1 cellular context compared by ENCODE assay signal in the genomic region with DNA sequence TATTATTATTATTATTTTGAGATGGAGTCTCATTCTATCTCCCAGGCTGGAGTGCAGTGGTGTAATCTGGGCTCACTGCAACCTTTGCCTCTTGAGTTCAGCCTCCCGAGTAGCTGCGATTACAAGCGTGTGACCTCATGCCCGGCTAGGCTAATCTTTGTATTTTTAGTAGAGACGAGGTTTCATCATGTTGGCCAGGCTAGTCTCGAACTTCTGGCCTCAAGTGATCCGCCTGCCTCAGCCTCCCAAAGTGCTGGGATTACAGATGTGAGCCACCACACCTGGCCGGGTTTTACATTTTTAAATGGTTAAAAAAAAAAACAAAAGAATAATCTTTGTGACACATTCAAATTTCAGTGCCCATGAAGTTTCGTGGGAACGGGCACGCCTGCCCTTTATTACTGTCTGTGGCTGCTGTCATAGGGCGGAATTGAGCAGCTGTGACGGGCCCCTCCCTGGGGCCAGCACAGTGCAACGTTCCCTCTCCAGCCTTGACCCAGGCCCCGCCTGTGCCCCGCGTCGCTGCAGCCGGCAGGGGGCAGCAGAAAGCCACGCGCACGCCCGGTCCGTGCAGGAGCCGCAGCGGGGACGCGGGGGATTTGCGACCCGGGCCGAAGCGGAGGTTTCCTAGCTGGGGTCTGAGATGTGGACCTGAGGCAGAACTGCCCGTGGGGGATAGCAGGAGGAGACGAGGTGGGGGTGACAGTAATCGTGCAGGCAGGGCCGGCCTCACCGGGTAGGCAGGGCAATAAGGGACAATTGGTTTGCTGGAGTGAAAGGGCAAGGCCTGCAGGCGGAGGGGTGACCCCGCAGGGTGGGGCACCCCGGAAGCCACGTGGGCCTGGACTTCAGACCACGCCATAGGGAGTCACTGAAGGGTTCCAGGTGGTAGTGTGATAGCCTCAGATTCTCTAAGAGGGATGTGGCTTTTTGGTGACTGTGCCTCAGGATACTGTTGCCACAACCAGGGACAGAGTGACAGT.
TF ChIP-seq lines count a peak whose summit lies in the region.

No MANE protein-coding gene starts in this region.

TF ChIP-seq in K562, 482 proteins besides CTCF, POLR2A, EP300 and RAD21 (continued from another document and continues in another):
- TF ChIP-seq, protein P1, sequence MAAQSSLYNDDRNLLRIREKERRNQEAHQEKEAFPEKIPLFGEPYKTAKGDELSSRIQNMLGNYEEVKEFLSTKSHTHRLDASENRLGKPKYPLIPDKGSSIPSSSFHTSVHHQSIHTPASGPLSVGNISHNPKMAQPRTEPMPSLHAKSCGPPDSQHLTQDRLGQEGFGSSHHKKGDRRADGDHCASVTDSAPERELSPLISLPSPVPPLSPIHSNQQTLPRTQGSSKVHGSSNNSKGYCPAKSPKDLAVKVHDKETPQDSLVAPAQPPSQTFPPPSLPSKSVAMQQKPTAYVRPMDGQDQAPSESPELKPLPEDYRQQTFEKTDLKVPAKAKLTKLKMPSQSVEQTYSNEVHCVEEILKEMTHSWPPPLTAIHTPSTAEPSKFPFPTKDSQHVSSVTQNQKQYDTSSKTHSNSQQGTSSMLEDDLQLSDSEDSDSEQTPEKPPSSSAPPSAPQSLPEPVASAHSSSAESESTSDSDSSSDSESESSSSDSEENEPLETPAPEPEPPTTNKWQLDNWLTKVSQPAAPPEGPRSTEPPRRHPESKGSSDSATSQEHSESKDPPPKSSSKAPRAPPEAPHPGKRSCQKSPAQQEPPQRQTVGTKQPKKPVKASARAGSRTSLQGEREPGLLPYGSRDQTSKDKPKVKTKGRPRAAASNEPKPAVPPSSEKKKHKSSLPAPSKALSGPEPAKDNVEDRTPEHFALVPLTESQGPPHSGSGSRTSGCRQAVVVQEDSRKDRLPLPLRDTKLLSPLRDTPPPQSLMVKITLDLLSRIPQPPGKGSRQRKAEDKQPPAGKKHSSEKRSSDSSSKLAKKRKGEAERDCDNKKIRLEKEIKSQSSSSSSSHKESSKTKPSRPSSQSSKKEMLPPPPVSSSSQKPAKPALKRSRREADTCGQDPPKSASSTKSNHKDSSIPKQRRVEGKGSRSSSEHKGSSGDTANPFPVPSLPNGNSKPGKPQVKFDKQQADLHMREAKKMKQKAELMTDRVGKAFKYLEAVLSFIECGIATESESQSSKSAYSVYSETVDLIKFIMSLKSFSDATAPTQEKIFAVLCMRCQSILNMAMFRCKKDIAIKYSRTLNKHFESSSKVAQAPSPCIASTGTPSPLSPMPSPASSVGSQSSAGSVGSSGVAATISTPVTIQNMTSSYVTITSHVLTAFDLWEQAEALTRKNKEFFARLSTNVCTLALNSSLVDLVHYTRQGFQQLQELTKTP (IDR thresholded peaks at IDR 0.05; ENCODE audit: low read depth in 1 of 2, partially characterized antibody in 2 of 2), result peak in 1 of 2 experiments; percentile 25
- TF ChIP-seq, protein P2, sequence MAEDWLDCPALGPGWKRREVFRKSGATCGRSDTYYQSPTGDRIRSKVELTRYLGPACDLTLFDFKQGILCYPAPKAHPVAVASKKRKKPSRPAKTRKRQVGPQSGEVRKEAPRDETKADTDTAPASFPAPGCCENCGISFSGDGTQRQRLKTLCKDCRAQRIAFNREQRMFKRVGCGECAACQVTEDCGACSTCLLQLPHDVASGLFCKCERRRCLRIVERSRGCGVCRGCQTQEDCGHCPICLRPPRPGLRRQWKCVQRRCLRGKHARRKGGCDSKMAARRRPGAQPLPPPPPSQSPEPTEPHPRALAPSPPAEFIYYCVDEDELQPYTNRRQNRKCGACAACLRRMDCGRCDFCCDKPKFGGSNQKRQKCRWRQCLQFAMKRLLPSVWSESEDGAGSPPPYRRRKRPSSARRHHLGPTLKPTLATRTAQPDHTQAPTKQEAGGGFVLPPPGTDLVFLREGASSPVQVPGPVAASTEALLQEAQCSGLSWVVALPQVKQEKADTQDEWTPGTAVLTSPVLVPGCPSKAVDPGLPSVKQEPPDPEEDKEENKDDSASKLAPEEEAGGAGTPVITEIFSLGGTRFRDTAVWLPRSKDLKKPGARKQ (CRISPR knock-in tag; IDR thresholded peaks at IDR 0.05), result no peak
- TF ChIP-seq, protein P3, sequence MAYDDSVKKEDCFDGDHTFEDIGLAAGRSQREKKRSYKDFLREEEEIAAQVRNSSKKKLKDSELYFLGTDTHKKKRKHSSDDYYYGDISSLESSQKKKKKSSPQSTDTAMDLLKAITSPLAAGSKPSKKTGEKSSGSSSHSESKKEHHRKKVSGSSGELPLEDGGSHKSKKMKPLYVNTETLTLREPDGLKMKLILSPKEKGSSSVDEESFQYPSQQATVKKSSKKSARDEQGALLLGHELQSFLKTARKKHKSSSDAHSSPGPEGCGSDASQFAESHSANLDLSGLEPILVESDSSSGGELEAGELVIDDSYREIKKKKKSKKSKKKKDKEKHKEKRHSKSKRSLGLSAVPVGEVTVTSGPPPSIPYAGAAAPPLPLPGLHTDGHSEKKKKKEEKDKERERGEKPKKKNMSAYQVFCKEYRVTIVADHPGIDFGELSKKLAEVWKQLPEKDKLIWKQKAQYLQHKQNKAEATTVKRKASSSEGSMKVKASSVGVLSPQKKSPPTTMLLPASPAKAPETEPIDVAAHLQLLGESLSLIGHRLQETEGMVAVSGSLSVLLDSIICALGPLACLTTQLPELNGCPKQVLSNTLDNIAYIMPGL (CRISPR knock-in tag; IDR thresholded peaks at IDR 0.05), result 0 out of 2 replicates have a peak, but pooled peaks have one; percentile 72
- peak; percentile 73; the same call in 1 of the 2 replicates for TF ChIP-seq SP1 (CRISPR knock-in tag; IDR thresholded peaks at IDR 0.05)
- TF ChIP-seq MCM3 (IDR thresholded peaks at IDR 0.05), result no peak
- peak; percentile 27 for TF ChIP-seq MEIS2 (IDR thresholded peaks at IDR 0.05; ENCODE audit: partially characterized antibody)
- TF ChIP-seq HMGN3 (IDR thresholded peaks at IDR 0.05; ENCODE audit: borderline replicate concordance, extremely low read depth, insufficient read length, low read depth, low read length), result peak; percentile 81
- peak; percentile 29; the same call in 1 of the 2 replicates for TF ChIP-seq ZNF384 (IDR thresholded peaks at IDR 0.05; ENCODE audit: low read depth, low read length)
- peak; percentile 74 for TF ChIP-seq ZNF263 (CRISPR knock-in tag; IDR thresholded peaks at IDR 0.05; ENCODE audit: borderline replicate concordance)
- peak; percentile 78 for TF ChIP-seq TOE1 (IDR thresholded peaks at IDR 0.05; ENCODE audit: borderline replicate concordance)
- TF ChIP-seq TOE1 (CRISPR knock-in tag; IDR thresholded peaks at IDR 0.05; ENCODE audit: borderline replicate concordance, low read depth), result no peak
- peak; percentile 91 for TF ChIP-seq CTBP1 (IDR thresholded peaks at IDR 0.05; ENCODE audit: borderline replicate concordance)
- TF ChIP-seq, protein P4, sequence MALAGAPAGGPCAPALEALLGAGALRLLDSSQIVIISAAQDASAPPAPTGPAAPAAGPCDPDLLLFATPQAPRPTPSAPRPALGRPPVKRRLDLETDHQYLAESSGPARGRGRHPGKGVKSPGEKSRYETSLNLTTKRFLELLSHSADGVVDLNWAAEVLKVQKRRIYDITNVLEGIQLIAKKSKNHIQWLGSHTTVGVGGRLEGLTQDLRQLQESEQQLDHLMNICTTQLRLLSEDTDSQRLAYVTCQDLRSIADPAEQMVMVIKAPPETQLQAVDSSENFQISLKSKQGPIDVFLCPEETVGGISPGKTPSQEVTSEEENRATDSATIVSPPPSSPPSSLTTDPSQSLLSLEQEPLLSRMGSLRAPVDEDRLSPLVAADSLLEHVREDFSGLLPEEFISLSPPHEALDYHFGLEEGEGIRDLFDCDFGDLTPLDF (CRISPR knock-in tag; IDR thresholded peaks at IDR 0.05), result peak; percentile 78; the same call in 1 of the 2 replicates
- TF ChIP-seq ZNF197 (CRISPR knock-in tag; IDR thresholded peaks at IDR 0.05; ENCODE audit: low read depth), result 0 out of 2 replicates have a peak, but pooled peaks have one; percentile 28
- TF ChIP-seq IRF2 (CRISPR knock-in tag; IDR thresholded peaks at IDR 0.05), result no peak
- TF ChIP-seq, protein P5, sequence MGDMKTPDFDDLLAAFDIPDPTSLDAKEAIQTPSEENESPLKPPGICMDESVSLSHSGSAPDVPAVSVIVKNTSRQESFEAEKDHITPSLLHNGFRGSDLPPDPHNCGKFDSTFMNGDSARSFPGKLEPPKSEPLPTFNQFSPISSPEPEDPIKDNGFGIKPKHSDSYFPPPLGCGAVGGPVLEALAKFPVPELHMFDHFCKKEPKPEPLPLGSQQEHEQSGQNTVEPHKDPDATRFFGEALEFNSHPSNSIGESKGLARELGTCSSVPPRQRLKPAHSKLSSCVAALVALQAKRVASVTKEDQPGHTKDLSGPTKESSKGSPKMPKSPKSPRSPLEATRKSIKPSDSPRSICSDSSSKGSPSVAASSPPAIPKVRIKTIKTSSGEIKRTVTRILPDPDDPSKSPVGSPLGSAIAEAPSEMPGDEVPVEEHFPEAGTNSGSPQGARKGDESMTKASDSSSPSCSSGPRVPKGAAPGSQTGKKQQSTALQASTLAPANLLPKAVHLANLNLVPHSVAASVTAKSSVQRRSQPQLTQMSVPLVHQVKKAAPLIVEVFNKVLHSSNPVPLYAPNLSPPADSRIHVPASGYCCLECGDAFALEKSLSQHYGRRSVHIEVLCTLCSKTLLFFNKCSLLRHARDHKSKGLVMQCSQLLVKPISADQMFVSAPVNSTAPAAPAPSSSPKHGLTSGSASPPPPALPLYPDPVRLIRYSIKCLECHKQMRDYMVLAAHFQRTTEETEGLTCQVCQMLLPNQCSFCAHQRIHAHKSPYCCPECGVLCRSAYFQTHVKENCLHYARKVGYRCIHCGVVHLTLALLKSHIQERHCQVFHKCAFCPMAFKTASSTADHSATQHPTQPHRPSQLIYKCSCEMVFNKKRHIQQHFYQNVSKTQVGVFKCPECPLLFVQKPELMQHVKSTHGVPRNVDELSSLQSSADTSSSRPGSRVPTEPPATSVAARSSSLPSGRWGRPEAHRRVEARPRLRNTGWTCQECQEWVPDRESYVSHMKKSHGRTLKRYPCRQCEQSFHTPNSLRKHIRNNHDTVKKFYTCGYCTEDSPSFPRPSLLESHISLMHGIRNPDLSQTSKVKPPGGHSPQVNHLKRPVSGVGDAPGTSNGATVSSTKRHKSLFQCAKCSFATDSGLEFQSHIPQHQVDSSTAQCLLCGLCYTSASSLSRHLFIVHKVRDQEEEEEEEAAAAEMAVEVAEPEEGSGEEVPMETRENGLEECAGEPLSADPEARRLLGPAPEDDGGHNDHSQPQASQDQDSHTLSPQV (IDR thresholded peaks at IDR 0.05), result peak; percentile 88; the same call in 1 of the 2 replicates
- TF ChIP-seq FOXP1 (CRISPR knock-in tag; IDR thresholded peaks at IDR 0.05), result 0 out of 2 replicates have a peak, but pooled peaks have one; percentile 61
- no peak for TF ChIP-seq LARP7 (IDR thresholded peaks at IDR 0.05)
- TF ChIP-seq RCOR1 (IDR thresholded peaks at IDR 0.05; ENCODE audit: borderline replicate concordance in 1 of 2, low read depth in 2 of 2, low read length in 2 of 2), result peak in 1 of 2 experiments; percentile 67; a peak in 2 of 4 replicates
- TF ChIP-seq, protein P6, sequence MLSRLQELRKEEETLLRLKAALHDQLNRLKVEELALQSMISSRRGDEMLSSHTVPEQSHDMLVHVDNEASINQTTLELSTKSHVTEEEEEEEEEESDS (CRISPR knock-in tag; IDR thresholded peaks at IDR 0.05), result no peak
- TF ChIP-seq, protein P7, sequence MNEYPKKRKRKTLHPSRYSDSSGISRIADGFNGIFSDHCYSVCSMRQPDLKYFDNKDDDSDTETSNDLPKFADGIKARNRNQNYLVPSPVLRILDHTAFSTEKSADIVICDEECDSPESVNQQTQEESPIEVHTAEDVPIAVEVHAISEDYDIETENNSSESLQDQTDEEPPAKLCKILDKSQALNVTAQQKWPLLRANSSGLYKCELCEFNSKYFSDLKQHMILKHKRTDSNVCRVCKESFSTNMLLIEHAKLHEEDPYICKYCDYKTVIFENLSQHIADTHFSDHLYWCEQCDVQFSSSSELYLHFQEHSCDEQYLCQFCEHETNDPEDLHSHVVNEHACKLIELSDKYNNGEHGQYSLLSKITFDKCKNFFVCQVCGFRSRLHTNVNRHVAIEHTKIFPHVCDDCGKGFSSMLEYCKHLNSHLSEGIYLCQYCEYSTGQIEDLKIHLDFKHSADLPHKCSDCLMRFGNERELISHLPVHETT (CRISPR knock-in tag; conservative IDR thresholded peaks at IDR 0.05 in 1 of 2, IDR thresholded peaks at IDR 0.05 in 1 of 2), result no peak; a peak in 1 of 4 replicates
- TF ChIP-seq ELF1 (tag; IDR thresholded peaks at IDR 0.05), result peak; percentile 54; the same call in 1 of the 2 replicates
- no peak for TF ChIP-seq PTTG1 (tag; IDR thresholded peaks at IDR 0.05; ENCODE audit: low read depth)
- TF ChIP-seq, protein P8, sequence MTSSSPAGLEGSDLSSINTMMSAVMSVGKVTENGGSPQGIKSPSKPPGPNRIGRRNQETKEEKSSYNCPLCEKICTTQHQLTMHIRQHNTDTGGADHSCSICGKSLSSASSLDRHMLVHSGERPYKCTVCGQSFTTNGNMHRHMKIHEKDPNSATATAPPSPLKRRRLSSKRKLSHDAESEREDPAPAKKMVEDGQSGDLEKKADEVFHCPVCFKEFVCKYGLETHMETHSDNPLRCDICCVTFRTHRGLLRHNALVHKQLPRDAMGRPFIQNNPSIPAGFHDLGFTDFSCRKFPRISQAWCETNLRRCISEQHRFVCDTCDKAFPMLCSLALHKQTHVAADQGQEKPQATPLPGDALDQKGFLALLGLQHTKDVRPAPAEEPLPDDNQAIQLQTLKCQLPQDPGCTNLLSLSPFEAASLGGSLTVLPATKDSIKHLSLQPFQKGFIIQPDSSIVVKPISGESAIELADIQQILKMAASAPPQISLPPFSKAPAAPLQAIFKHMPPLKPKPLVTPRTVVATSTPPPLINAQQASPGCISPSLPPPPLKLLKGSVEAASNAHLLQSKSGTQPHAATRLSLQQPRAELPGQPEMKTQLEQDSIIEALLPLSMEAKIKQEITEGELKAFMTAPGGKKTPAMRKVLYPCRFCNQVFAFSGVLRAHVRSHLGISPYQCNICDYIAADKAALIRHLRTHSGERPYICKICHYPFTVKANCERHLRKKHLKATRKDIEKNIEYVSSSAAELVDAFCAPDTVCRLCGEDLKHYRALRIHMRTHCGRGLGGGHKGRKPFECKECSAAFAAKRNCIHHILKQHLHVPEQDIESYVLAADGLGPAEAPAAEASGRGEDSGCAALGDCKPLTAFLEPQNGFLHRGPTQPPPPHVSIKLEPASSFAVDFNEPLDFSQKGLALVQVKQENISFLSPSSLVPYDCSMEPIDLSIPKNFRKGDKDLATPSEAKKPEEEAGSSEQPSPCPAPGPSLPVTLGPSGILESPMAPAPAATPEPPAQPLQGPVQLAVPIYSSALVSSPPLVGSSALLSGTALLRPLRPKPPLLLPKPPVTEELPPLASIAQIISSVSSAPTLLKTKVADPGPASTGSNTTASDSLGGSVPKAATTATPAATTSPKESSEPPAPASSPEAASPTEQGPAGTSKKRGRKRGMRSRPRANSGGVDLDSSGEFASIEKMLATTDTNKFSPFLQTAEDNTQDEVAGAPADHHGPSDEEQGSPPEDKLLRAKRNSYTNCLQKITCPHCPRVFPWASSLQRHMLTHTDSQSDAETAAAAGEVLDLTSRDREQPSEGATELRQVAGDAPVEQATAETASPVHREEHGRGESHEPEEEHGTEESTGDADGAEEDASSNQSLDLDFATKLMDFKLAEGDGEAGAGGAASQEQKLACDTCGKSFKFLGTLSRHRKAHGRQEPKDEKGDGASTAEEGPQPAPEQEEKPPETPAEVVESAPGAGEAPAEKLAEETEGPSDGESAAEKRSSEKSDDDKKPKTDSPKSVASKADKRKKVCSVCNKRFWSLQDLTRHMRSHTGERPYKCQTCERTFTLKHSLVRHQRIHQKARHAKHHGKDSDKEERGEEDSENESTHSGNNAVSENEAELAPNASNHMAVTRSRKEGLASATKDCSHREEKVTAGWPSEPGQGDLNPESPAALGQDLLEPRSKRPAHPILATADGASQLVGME (CRISPR knock-in tag; IDR thresholded peaks at IDR 0.05), result 0 out of 2 replicates have a peak, but pooled peaks have one; percentile 68
